ENCODE assay signal across 8 cellular contexts in genomic region chr6:26473758-26474438, GRCh38. TPM values are rescaled to one million over a fixed set of nuclear protein-coding genes. Genes with fewer than 3 reads are reported as not detected.
DNase-seq lines count a peak whose midpoint lies in the region; ATAC-seq and TF ChIP-seq lines count a peak whose summit lies in the region.

No MANE protein-coding gene starts in this region.

- H3K27me3 ChIP-seq in kidney epithelial cell (ENCODE audit: control insufficient read depth, insufficient read depth, low read length) = no peaks in the 10 kb centered on the region

- peak overlapping the region; percentile 44 for H3K4me3 ChIP-seq in kidney epithelial cell (ENCODE audit: low read depth, low read length)

- DNase-seq in 8988T (peak; percentile 28), NCI-H2227 treated with DMSO at 0.1 percent for 48 hours (lab: John Stamatoyannopoulos, UW) (peak; percentile 96), cerebellar cortex (ENCODE audit: low spot score) (peak; percentile 88), kidney epithelial cell (ENCODE audit: low read depth) (peak; percentile 97)
- peak; percentile 64 for DNase-seq in activated CD4-positive, CD25-positive, alpha-beta regulatory T cell treated with anti-CD3 and anti-CD28 coated beads, Interleukin-2, amount 50 U/mL, for 16 hours (ENCODE audit: low read depth, low spot score)
- DNase-seq in stimulated activated CD4-positive, alpha-beta T cell treated with anti-CD3 and anti-CD28 coated beads, Interleukin-1b, Interleukin-23, amount 100 ng/mL, for 1 hour (ENCODE audit: low read depth in 2 of 2) = peak; percentile 50 to 56

- no peaks in the 10 kb centered on the region for H3K36me3 ChIP-seq in kidney epithelial cell (ENCODE audit: control insufficient read depth, insufficient read depth, low read length)

- no peak for TF ChIP-seq CTCF in kidney epithelial cell (IDR thresholded peaks at IDR 0.05; ENCODE audit: insufficient read depth, low read length, poor library complexity, severe bottlenecking)

- peak; percentile 91 for ATAC-seq in HG03064 (IDR thresholded peaks at IDR 0.05; ENCODE audit: low read depth, unreplicated experiment)

- TF ChIP-seq POLR2A in GM18526 (IDR thresholded peaks at IDR 0.05; ENCODE audit: extremely low read depth, insufficient read length) = peak; percentile 78

RNA-seq across cellular contexts. Expression of gene BTN2A1, which starts 16.1 kb away (rescaled TPM):
- 11.8 and 17.5 TPM in 2 replicates for total RNA-seq in kidney epithelial cell

RNA-seq across cellular contexts. Expression of gene BTN1A1, which starts 26.2 kb away (rescaled TPM):
- not detected in 2 replicates for total RNA-seq in kidney epithelial cell

RNA-seq across cellular contexts. Expression of gene BTN3A3, which starts 33.6 kb away (rescaled TPM):
- 3.3 and 8.0 TPM in 2 replicates for total RNA-seq in kidney epithelial cell

Comparison
In these comparisons a context has a peak if more than half of its experiments do, and no peak if none do; other contexts are left out.
1. Peak in every context shown above with its lines: DNase-seq, ATAC-seq and H3K4me3 ChIP-seq.
2. DNase-seq: peak in every context shown above with its lines; median percentile 97 in kidney epithelial cell; 96 in NCI-H2227 treated with DMSO at 0.1 percent for 48 hours; 88 in cerebellar cortex; 64 in activated CD4-positive, CD25-positive, alpha-beta regulatory T cell treated with anti-CD3 and anti-CD28 coated beads, Interleukin-2, amount 50 U/mL, for 16 hours; 53 in stimulated activated CD4-positive, alpha-beta T cell treated with anti-CD3 and anti-CD28 coated beads, Interleukin-1b, Interleukin-23, amount 100 ng/mL, for 1 hour; 28 in 8988T.